Comparison of ENCODE assay signal across 7 cellular contexts in the genomic region with DNA sequence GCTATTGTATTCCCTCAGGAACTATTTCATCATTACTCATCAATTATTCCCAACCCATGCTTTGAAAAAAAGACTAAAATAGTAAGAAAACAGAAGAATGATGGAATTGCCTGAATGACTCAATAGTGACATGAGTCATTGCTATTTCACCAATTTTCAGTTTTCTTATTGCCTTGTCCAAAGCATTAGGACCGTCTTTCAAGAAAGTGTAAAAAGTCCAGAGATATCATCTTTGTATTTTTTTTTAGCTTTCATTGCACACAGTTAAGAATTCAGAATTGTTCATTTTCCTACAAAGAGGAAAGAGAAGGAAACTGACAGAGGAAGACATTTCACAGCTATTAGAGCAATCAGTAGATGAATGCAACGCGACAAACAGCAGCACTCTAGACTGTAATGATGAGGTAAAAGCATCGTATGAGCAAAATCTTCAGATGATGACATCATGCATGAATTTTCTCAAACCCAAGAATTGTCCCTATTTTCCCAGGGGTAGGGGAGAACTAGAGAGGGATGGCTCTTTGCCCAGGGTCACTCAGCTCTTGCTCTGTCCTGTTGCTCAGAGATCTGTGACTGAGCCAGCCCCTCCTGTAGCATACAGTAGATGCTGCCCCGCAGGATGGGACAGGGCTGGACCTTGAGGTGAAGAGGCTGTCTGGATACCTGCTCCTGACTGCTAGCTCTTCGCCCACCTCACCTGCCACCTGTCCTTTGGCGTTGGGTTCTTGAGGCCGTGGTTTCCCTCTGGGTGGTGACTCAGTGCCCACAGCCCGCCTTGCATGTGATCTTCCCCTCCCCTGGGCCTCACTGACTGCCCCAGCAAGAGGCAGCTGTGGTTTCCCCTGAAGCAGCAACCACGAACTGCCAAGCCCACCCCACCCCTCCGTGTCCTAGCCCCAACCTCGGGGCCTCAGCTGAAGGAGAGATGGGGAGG.
DNase-seq lines count a peak whose midpoint lies in the region; ATAC-seq lines count a peak whose summit lies in the region.

No MANE protein-coding gene starts in this region.

- peaks cover 53% of the 10 kb centered on the region for H3K4me1 Mint-ChIP-seq in stimulated activated effector memory CD8-positive, alpha-beta T cell treated with anti-CD3 and anti-CD28 coated beads, Interleukin-12 subunit alpha, Interleukin-12 subunit beta, amount 100 ng/mL, for 72 hours

- peak overlapping the region; percentile 50 for H3K4me3 Mint-ChIP-seq in stimulated activated effector memory CD8-positive, alpha-beta T cell treated with anti-CD3 and anti-CD28 coated beads, Interleukin-12 subunit alpha, Interleukin-12 subunit beta, amount 100 ng/mL, for 72 hours

- peak; percentile 91 for ATAC-seq in stimulated activated effector memory CD8-positive, alpha-beta T cell treated with anti-CD3 and anti-CD28 coated beads, Interleukin-12 subunit alpha, Interleukin-12 subunit beta, amount 100 ng/mL, for 72 hours
- ATAC-seq in GM18909 (IDR thresholded peaks at IDR 0.05; ENCODE audit: poor library complexity, unreplicated experiment): no peak

- peaks cover 3% of the 10 kb centered on the region for H3K9me3 Mint-ChIP-seq in stimulated activated effector memory CD8-positive, alpha-beta T cell treated with anti-CD3 and anti-CD28 coated beads, Interleukin-12 subunit alpha, Interleukin-12 subunit beta, amount 100 ng/mL, for 72 hours

- H3K36me3 Mint-ChIP-seq in stimulated activated effector memory CD8-positive, alpha-beta T cell treated with anti-CD3 and anti-CD28 coated beads, Interleukin-12 subunit alpha, Interleukin-12 subunit beta, amount 100 ng/mL, for 72 hours: peaks cover 13% of the 10 kb centered on the region

- peak overlapping the region; percentile 80 for H3K27ac Mint-ChIP-seq in stimulated activated effector memory CD8-positive, alpha-beta T cell treated with anti-CD3 and anti-CD28 coated beads, Interleukin-12 subunit alpha, Interleukin-12 subunit beta, amount 100 ng/mL, for 72 hours

- DNase-seq in GOT3 (lab: John Stamatoyannopoulos, UW): peak; percentile 12
- peak; percentile 80 for DNase-seq in RPMI8226
- peak; percentile 69 for DNase-seq in activated gamma-delta T cell treated with Interleukin-2 at 50 U/mL for 16 hours
- peak; percentile 87 for DNase-seq in kidney tubule cell (ENCODE audit: low spot score)
- peak; percentile 58 to 79 for DNase-seq in stimulated activated effector memory CD8-positive, alpha-beta T cell treated with anti-CD3 and anti-CD28 coated beads, Interleukin-12 subunit alpha, Interleukin-12 subunit beta, amount 100 ng/mL, for 72 hours (ENCODE audit: low spot score in 2 of 2)
- no peak for DNase-seq in middle frontal gyrus (ENCODE audit: extremely low spot score, low spot score)
